20 cellular contexts compared by ENCODE assay signal in genomic region chr5:142445266-142445665, GRCh38.
DNase-seq lines count a peak whose midpoint lies in the region; ATAC-seq and TF ChIP-seq lines count a peak whose summit lies in the region.
"Had no signal": no experiment of that assay in that cellular context is flagged by ENCODE, and none has a peak within 500 bp of the region (broad histone marks: within the 10 kb centered on the region; RNA-seq: fewer than 3 reads in every experiment).

No MANE protein-coding gene starts in this region.

- WGBS in thyroid gland, 2 donors: 88 to 93% methylated on average over 5 of the region's 5 CpGs

- no peaks in the 10 kb centered on the region for H3K79me2 ChIP-seq in HCT116 (ENCODE audit: insufficient read depth, low read length)

- peak; percentile 37 for ATAC-seq in HCT116
- ATAC-seq: naive thymus-derived CD4-positive, alpha-beta T cell had no signal

- H2AFZ ChIP-seq in HCT116 (ENCODE audit: low read depth, low read length, poor library complexity, severe bottlenecking): no peak overlapping the region

- TF ChIP-seq POLR2A in HCT116 (IDR thresholded peaks at IDR 0.05; ENCODE audit: borderline replicate concordance, extremely low read depth, insufficient read depth, insufficient read length) (no peak), thyroid gland (IDR thresholded peaks at IDR 0.05) (no peak)

- TF ChIP-seq CTCF in HCT116 (IDR thresholded peaks at IDR 0.05 in 2 of 3, conservative IDR thresholded peaks at IDR 0.05 in 1 of 3; ENCODE audit: borderline replicate concordance in 1 of 3, insufficient read depth in 1 of 3, low read depth in 2 of 3, low read length in 2 of 3): no peak
- TF ChIP-seq CTCF in fibroblast of mammary gland (conservative IDR thresholded peaks at IDR 0.05; ENCODE audit: control insufficient read depth, insufficient read depth, low read depth, low read length): no peak
- no peak for TF ChIP-seq CTCF in thyroid gland (IDR thresholded peaks at IDR 0.05)

- H3K9me3 ChIP-seq in HCT116 (ENCODE audit: control insufficient read depth in 1 of 2, insufficient read depth in 1 of 2, low read depth in 1 of 2, low read length in 2 of 2): peaks cover 0 to 6% of the 10 kb centered on the region in 2 experiments; a peak in 1 of 4 replicates
- no peaks in the 10 kb centered on the region for H3K9me3 ChIP-seq in SJCRH30 (replicated peaks)
- H3K9me3 ChIP-seq in thyroid gland: no peaks in the 10 kb centered on the region
- H3K9me3 ChIP-seq: thoracic aorta had no signal

- RAD21 ChIA-PET in HCT116 (lab: Charles Lee; ENCODE audit: low non-redundant PET in 1 of 2, low total read pairs in 2 of 2, uncharacterized antibody in 2 of 2, unreplicated experiment in 2 of 2): interaction anchor here in 1 of 2 experiments (0.5 kb wide), 1 partner anchor 293 kb away, joined by 6 read pairs; no protein-coding TSS in a partner anchor

- intact Hi-C loops in HCT116 (cut with micrococcal nuclease) (no loop called here), thyroid gland (cut with DNase I) (loop anchor here (10.0 kb wide), 1 partner anchor 100 kb away; no protein-coding TSS in a partner anchor)

- H3K27me3 ChIP-seq in HCT116 (ENCODE audit: insufficient read depth, low read length) (no peaks in the 10 kb centered on the region), SJCRH30 (no peaks in the 10 kb centered on the region), thyroid gland (no peaks in the 10 kb centered on the region)

- no TSS peak for BruUV-seq in HCT116 (replicated peaks; lab: Mats Ljungman, UMichigan)

- H3K4me2 ChIP-seq in HCT116 (ENCODE audit: low read length): peak overlapping the region; percentile 69

- DNase-seq in HCT116 (ENCODE audit: low read depth, low spot score) (peak; percentile 68), SJCRH30 (no peak), fibroblast of mammary gland (ENCODE audit: low read depth) (peak; percentile 46), thyroid gland (no peak), activated T-cell treated with anti-CD3 and anti-CD28 coated beads for 4 hours (no peak), H4 (ENCODE audit: low spot score) (no peak), AML-193 (lab: John Stamatoyannopoulos, UW) (no peak)
- DNase-seq: activated CD4-positive, alpha-beta T cell treated with anti-CD3 and anti-CD28 coated beads, Interleukin-2, amount 10 ng/mL, durations not matched to agents 24 days and 14 days; activated CD8-positive, alpha-beta memory T cell treated with anti-CD3 and anti-CD28 coated beads, Interleukin-2, amount 50 U/mL, for 4 hours; CD4-positive, CD25-positive, alpha-beta regulatory T cell; DMS79; MM.1S; naive thymus-derived CD4-positive, alpha-beta T cell; NCI-H187; NK-92 treated with Interleukin-12 subunit alpha and Interleukin-12 subunit beta, amount 100 ng/mL, for 24 hours; SHP77 treated with DMSO at 0.1 percent for 48 hours; small intestine had no signal

- H3K9ac ChIP-seq in HCT116 (ENCODE audit: low read length): peak overlapping the region; percentile 63

- no peaks in the 10 kb centered on the region for H3K36me3 ChIP-seq in HCT116 (ENCODE audit: control insufficient read depth in 1 of 2, insufficient read depth in 2 of 2, low read length in 2 of 2)
- no peaks in the 10 kb centered on the region; the same call in 1 of the 2 replicates for H3K36me3 ChIP-seq in SJCRH30
- H3K36me3 ChIP-seq in thyroid gland: no peaks in the 10 kb centered on the region
- H3K36me3 ChIP-seq: thoracic aorta had no signal

- H3K9me2 ChIP-seq in HCT116 (ENCODE audit: insufficient read depth): no peaks in the 10 kb centered on the region

- CTCF ChIA-PET in HCT116 (lab: Charles Lee): interaction anchor here (0.6 to 0.7 kb wide), 2 partner anchors 142 to 149 kb away, joined by 3 read pairs; no protein-coding TSS in a partner anchor

- peak overlapping the region; percentile 87 for H3K27ac ChIP-seq in HCT116 (ENCODE audit: low read depth, low read length)
- peak overlapping the region; percentile 58 for H3K27ac ChIP-seq in SJCRH30
- peak overlapping the region in 2 of 3 donors; percentile 8 to 35 for H3K27ac ChIP-seq in thyroid gland

- POLR2A ChIA-PET in HCT116 (lab: Charles Lee): interaction anchor here (0.6 to 3.3 kb wide), 14 partner anchors 9 to 126 kb away, joined by 3 to 27 read pairs (median 6); partner anchors contain the start of gene SPRY4

- H3K4me3 ChIP-seq in HCT116 (replicated peaks in 1 of 2; ENCODE audit: low read depth in 1 of 2, low read length in 2 of 2) (peak overlapping the region; percentile 35 to 37), SJCRH30 (no peak overlapping the region), fibroblast of mammary gland (ENCODE audit: control insufficient read depth, low read depth, low read length) (no peak overlapping the region), thyroid gland (replicated peaks in 1 of 3) (no peak overlapping the region)
- H3K4me3 ChIP-seq: coronary artery, lung, thoracic aorta had no signal

- H3K4me1 ChIP-seq in HCT116 (ENCODE audit: control insufficient read depth in 1 of 2, insufficient read depth in 2 of 2, low read length in 2 of 2) (peaks cover 68 to 77% of the 10 kb centered on the region in 2 experiments), SJCRH30 (peaks cover 18% of the 10 kb centered on the region), thyroid gland (peaks cover 0 to 12% of the 10 kb centered on the region in 2 donors)

- H4K20me1 ChIP-seq in HCT116 (ENCODE audit: insufficient read depth): no peaks in the 10 kb centered on the region

- no peak for TF ChIP-seq RAD21 in HCT116 (IDR thresholded peaks at IDR 0.05; ENCODE audit: low read depth)

TF ChIP-seq in HCT116, 20 proteins besides CTCF, POLR2A, EP300 and RAD21:
- TF ChIP-seq POLR2AphosphoS5 (IDR thresholded peaks at IDR 0.05; ENCODE audit: low read depth, low read length): 0 out of 2 replicates have a peak, but pooled peaks have one; percentile 43
- TF ChIP-seq FOSL1 (IDR thresholded peaks at IDR 0.05; ENCODE audit: low read depth): no peak
- peak; percentile 71 for TF ChIP-seq TCF7L2 (IDR thresholded peaks at IDR 0.05; ENCODE audit: borderline replicate concordance, extremely low read depth, insufficient read depth, insufficient read length)

Comparison
In these comparisons a context has a peak if more than half of its experiments do, and no peak if none do; other contexts are left out.
1. DNase-seq: peak in HCT116 (single experiment) and fibroblast of mammary gland (single experiment); none in SJCRH30 (0 of 2), thyroid gland (0 of 2), activated T-cell treated with anti-CD3 and anti-CD28 coated beads for 4 hours (single experiment), H4 (single experiment) and AML-193 (0 of 2).
2. H3K27ac ChIP-seq: peak in every context shown above with its lines; median percentile 87 in HCT116; 58 in SJCRH30; 22 in thyroid gland.
3. H3K4me3 ChIP-seq: peak in HCT116 (2 of 2); none in SJCRH30 (single experiment), fibroblast of mammary gland (single experiment) and thyroid gland (0 of 3).